Comparison of ENCODE assay signal across 27 cellular contexts in genomic region chr17:30229012-30229411, GRCh38. TPM values are rescaled to one million over a fixed set of nuclear protein-coding genes. Genes with fewer than 3 reads are reported as not detected.
DNase-seq lines count a peak whose midpoint lies in the region; ATAC-seq and TF ChIP-seq lines count a peak whose summit lies in the region.
"Had no signal": no experiment of that assay in that cellular context is flagged by ENCODE, and none has a peak within 500 bp of the region (broad histone marks: within the 10 kb centered on the region; RNA-seq: fewer than 3 reads in every experiment).

No MANE protein-coding gene starts in this region.

- DNase-seq in CD14-positive monocyte (ENCODE audit: low spot score) (no peak), RWPE2 (ENCODE audit: low spot score) (no peak), fibroblast of mammary gland (ENCODE audit: low read depth) (peak; percentile 25), posterior vena cava (ENCODE audit: low spot score) (peak; percentile 31), SW 1271 (lab: John Stamatoyannopoulos, UW) (no peak), DMS153 (lab: John Stamatoyannopoulos, UW) (no peak)
- no peak for DNase-seq in CD8-positive, alpha-beta memory T cell
- DNase-seq: activated CD4-positive, CD25-positive, alpha-beta regulatory T cell; activated naive CD4-positive, alpha-beta T cell treated with Interleukin-2 at 50 U/mL for 16 hours; activated T-cell treated with anti-CD3 and anti-CD28 coated beads, Interleukin-2, amount 50 U/mL, for 48 hours; Calu3; DND-41; glutamatergic neuron; HFFc6; natural killer cell; NCI-H1694; NCI-H446 treated with DMSO at 0.1 percent for 48 hours; NCI-H82; stimulated activated naive B cell treated with anti-CD40 and anti-IgM and Interleukin-4, amounts not matched to agents 10 μg/mL and 1 μg/mL and 100 μg/mL, for 72 hours; substantia nigra; T-helper 1 cell had no signal

- CTCF ChIA-PET in CD8-positive, alpha-beta memory T cell (lab: Charles Lee) = no interaction called here

- H3K27ac Mint-ChIP-seq in CD14-positive monocyte = peak overlapping the region; percentile 43 to 84 (median 76)
- no peak overlapping the region for H3K27ac Mint-ChIP-seq in CD8-positive, alpha-beta memory T cell
- H3K27ac Mint-ChIP-seq: HFFc6; natural killer cell; stimulated activated naive B cell treated with anti-CD40 and anti-IgM and Interleukin-4, amounts not matched to agents 10 μg/mL and 1 μg/mL and 100 μg/mL, for 72 hours; type B pancreatic cell had no signal

- intact Hi-C loops in CD14-positive monocyte (cut with micrococcal nuclease) (no loop called here), posterior vena cava (cut with DNase I) (no loop called here)

- H3K4me1 ChIP-seq in RWPE2 (ENCODE audit: insufficient read depth, poor library complexity, severe bottlenecking) = peaks cover 3% of the 10 kb centered on the region
- H3K4me1 ChIP-seq in CD8-positive, alpha-beta memory T cell (ENCODE audit: insufficient read depth, low read length) = no peaks in the 10 kb centered on the region
- H3K4me1 ChIP-seq: SJSA1 had no signal

- no peak overlapping the region for H3K4me3 Mint-ChIP-seq in CD14-positive monocyte
- no peak overlapping the region for H3K4me3 Mint-ChIP-seq in CD8-positive, alpha-beta memory T cell
- H3K4me3 Mint-ChIP-seq: central memory CD8-positive, alpha-beta T cell; HFFc6; IgD-negative memory B cell; natural killer cell; stimulated activated naive B cell treated with anti-CD40 and anti-IgM and Interleukin-4, amounts not matched to agents 10 μg/mL and 1 μg/mL and 100 μg/mL, for 72 hours; type B pancreatic cell had no signal

- H3K27me3 Mint-ChIP-seq in CD14-positive monocyte (ENCODE audit: low read depth in 3 of 3) = peaks cover 22 to 33% (median 22%) of the 10 kb centered on the region in 3 donors
- peaks cover 25 to 61% of the 10 kb centered on the region in 2 donors for H3K27me3 Mint-ChIP-seq in CD8-positive, alpha-beta memory T cell

- H3K36me3 ChIP-seq in RWPE2 (ENCODE audit: low read depth) = no peaks in the 10 kb centered on the region
- H3K36me3 ChIP-seq in CD8-positive, alpha-beta memory T cell (ENCODE audit: insufficient read depth, low read length) = no peaks in the 10 kb centered on the region
- H3K36me3 ChIP-seq: SJSA1 had no signal

- no peak overlapping the region for H3K27ac ChIP-seq in RWPE2 (ENCODE audit: poor library complexity, severe bottlenecking)
- H3K27ac ChIP-seq in CD8-positive, alpha-beta memory T cell (ENCODE audit: low read depth, low read length) = no peak overlapping the region
- H3K27ac ChIP-seq: C4-2B, SJSA1 had no signal

- peaks cover 0 to 13% (median 2%) of the 10 kb centered on the region in 7 donors for H3K9me3 Mint-ChIP-seq in CD14-positive monocyte
- no peaks in the 10 kb centered on the region for H3K9me3 Mint-ChIP-seq in CD8-positive, alpha-beta memory T cell
- H3K9me3 Mint-ChIP-seq: central memory CD8-positive, alpha-beta T cell; HFFc6; IgD-negative memory B cell; natural killer cell; type B pancreatic cell had no signal

- no peaks in the 10 kb centered on the region for H3K36me3 Mint-ChIP-seq in CD14-positive monocyte
- H3K36me3 Mint-ChIP-seq in CD8-positive, alpha-beta memory T cell = no peaks in the 10 kb centered on the region
- H3K36me3 Mint-ChIP-seq: IgD-negative memory B cell; natural killer cell; stimulated activated naive B cell treated with anti-CD40 and anti-IgM and Interleukin-4, amounts not matched to agents 10 μg/mL and 1 μg/mL and 100 μg/mL, for 72 hours; type B pancreatic cell had no signal

- H3K9me3 ChIP-seq in RWPE2 (ENCODE audit: severe bottlenecking) = no peaks in the 10 kb centered on the region
- H3K9me3 ChIP-seq in CD8-positive, alpha-beta memory T cell (ENCODE audit: low read length) = no peaks in the 10 kb centered on the region
- H3K9me3 ChIP-seq: SJSA1 had no signal

- H3K4me3 ChIP-seq in RWPE2 (ENCODE audit: severe bottlenecking) = no peak overlapping the region
- H3K4me3 ChIP-seq in fibroblast of mammary gland (ENCODE audit: control insufficient read depth, low read depth, low read length) = no peak overlapping the region
- no peak overlapping the region for H3K4me3 ChIP-seq in CD8-positive, alpha-beta memory T cell (ENCODE audit: low read length)
- H3K4me3 ChIP-seq: SJSA1 had no signal

- H3K4me1 Mint-ChIP-seq in CD14-positive monocyte = peaks cover 29% of the 10 kb centered on the region
- no peaks in the 10 kb centered on the region for H3K4me1 Mint-ChIP-seq in CD8-positive, alpha-beta memory T cell
- H3K4me1 Mint-ChIP-seq: central memory CD8-positive, alpha-beta T cell; natural killer cell had no signal

- peaks cover 6% of the 10 kb centered on the region for H3K27me3 ChIP-seq in RWPE2 (ENCODE audit: insufficient read depth, poor library complexity, severe bottlenecking)
- H3K27me3 ChIP-seq in CD8-positive, alpha-beta memory T cell (ENCODE audit: insufficient read depth, low read length, poor library complexity, severe bottlenecking) = peaks cover 17% of the 10 kb centered on the region

- peak; percentile 37; the same call in 1 of the 3 replicates for ATAC-seq in RWPE2 (ENCODE audit: low read depth)
- ATAC-seq in HG02763 (IDR thresholded peaks at IDR 0.05; ENCODE audit: unreplicated experiment) = no peak
- ATAC-seq: natural killer cell; stimulated activated naive B cell treated with anti-CD40 and anti-IgM and Interleukin-4, amounts not matched to agents 10 μg/mL and 1 μg/mL and 100 μg/mL, for 72 hours had no signal

- no peak for TF ChIP-seq CTCF in CD14-positive monocyte (IDR thresholded peaks at IDR 0.05)
- no peak for TF ChIP-seq CTCF in RWPE2 (IDR thresholded peaks at IDR 0.05; ENCODE audit: poor library complexity, severe bottlenecking)
- TF ChIP-seq CTCF in fibroblast of mammary gland (conservative IDR thresholded peaks at IDR 0.05; ENCODE audit: control insufficient read depth, insufficient read depth, low read depth, low read length) = no peak

- POLR2A ChIA-PET in CD8-positive, alpha-beta memory T cell (lab: Charles Lee) = no interaction called here

RNA-seq across cellular contexts. Expression of gene SLC6A4, which starts 6.5 kb away (rescaled TPM):
- not detected for polyA plus RNA-seq in CD14-positive monocyte
- total RNA-seq in posterior vena cava = under 1 TPM in 1 of 2 donors, not detected in 1; 0.28 TPM
- total RNA-seq in CD8-positive, alpha-beta memory T cell = not detected
- polyA plus RNA-seq in CD8-positive, alpha-beta memory T cell = 0.08 TPM
- total RNA-seq: Calu3, HFFc6, SJSA1 had no signal

Comparison
In these comparisons a context has a peak if more than half of its experiments do, and no peak if none do; other contexts are left out.
1. DNase-seq: peak in fibroblast of mammary gland (single experiment) and posterior vena cava (single experiment); none in CD14-positive monocyte (single experiment), RWPE2 (single experiment), SW 1271 (0 of 2), CD8-positive, alpha-beta memory T cell (0 of 5) and DMS153 (single experiment).
2. H3K27ac Mint-ChIP-seq: peak in CD14-positive monocyte (7 of 7); none in CD8-positive, alpha-beta memory T cell (0 of 8).